16 cellular contexts compared by ENCODE assay signal in the genomic region with DNA sequence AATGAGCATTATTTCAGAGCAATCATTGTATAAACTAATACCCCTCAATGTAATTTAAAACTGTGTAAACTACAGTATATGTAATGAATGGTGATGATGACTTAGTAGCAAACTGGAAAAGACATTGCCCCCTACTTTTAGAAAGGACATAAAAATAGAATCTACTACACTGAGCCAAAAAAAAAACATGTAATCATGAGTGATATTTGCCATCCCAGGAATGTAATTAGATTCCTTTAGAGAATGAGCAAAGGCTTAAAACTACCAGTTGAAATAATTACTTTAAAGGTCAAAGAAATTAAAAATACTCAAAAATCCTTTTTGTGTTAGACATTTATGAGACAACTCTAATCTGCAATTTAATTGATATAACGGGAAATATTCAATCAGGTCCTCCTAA.
DNase-seq lines count a peak whose midpoint lies in the region; ATAC-seq and TF ChIP-seq lines count a peak whose summit lies in the region.
"Had no signal": no experiment of that assay in that cellular context is flagged by ENCODE, and none has a peak within 500 bp of the region (broad histone marks: within the 10 kb centered on the region; RNA-seq: fewer than 3 reads in every experiment).

No MANE protein-coding gene starts in this region.

- no peak for TF ChIP-seq RAD21 in SK-N-SH (IDR thresholded peaks at IDR 0.05; ENCODE audit: low read length)

- DNase-seq in GM23248 = peak; percentile 21
- no peak for DNase-seq in SK-N-SH
- DNase-seq in fibroblast of lung (ENCODE audit: low read depth in 2 of 2) = peak in 1 of 2 donors; percentile 2
- no peak for DNase-seq in neuronal stem cell (ENCODE audit: low spot score)
- DNase-seq in SHP77 treated with DMSO at 0.1 percent for 48 hours (lab: John Stamatoyannopoulos, UW) = no peak
- DNase-seq in NCI-H526 (lab: John Stamatoyannopoulos, UW) = no peak
- DNase-seq: AML-193, Caco-2, DMS79, GDM1, Kasumi-1, NCI-H1105 treated with DMSO at 0.1 percent for 48 hours, NCI-H187, NCI-H446, SJCRH30 had no signal

- H3K27ac ChIP-seq in GM23248 (peak overlapping the region; percentile 40), SK-N-SH (ENCODE audit: low read depth in 2 of 2, low read length in 1 of 2) (peak overlapping the region in 1 of 2 experiments; percentile 39; a peak in 1 of 4 replicates), fibroblast of lung (ENCODE audit: insufficient read depth, low read length) (no peak overlapping the region), neuronal stem cell (replicated peaks; ENCODE audit: low read length) (no peak overlapping the region)
- H3K27ac ChIP-seq: SJCRH30 had no signal

- no peak overlapping the region for H3K18ac ChIP-seq in neuronal stem cell (ENCODE audit: low read length)

- H3K36me3 ChIP-seq in GM23248 (ENCODE audit: low read depth) (no peaks in the 10 kb centered on the region), SK-N-SH (replicated peaks in 1 of 2; ENCODE audit: control insufficient read depth in 1 of 2, insufficient read depth in 2 of 2, low read length in 1 of 2) (no peaks in the 10 kb centered on the region), fibroblast of lung (ENCODE audit: control insufficient read depth, insufficient read depth, low read length) (no peaks in the 10 kb centered on the region), neuronal stem cell (replicated peaks in 1 of 2; ENCODE audit: control insufficient read depth in 2 of 2, insufficient read depth in 2 of 2, low read length in 2 of 2) (no peaks in the 10 kb centered on the region)
- H3K36me3 ChIP-seq: SJCRH30 had no signal

- no peak overlapping the region for H2BK15ac ChIP-seq in neuronal stem cell (ENCODE audit: low read length)

- no peak overlapping the region for H3K4me3 ChIP-seq in GM23248
- no peak overlapping the region for H3K4me3 ChIP-seq in SK-N-SH (ENCODE audit: low read depth in 2 of 2, low read length in 1 of 2)
- no peak overlapping the region for H3K4me3 ChIP-seq in fibroblast of lung (replicated peaks in 1 of 4; ENCODE audit: control extremely low read depth in 1 of 4, insufficient read depth in 1 of 4, low read depth in 3 of 4, low read length in 4 of 4)
- no peak overlapping the region for H3K4me3 ChIP-seq in neuronal stem cell (ENCODE audit: low read length in 2 of 2)
- H3K4me3 ChIP-seq: SJCRH30 had no signal

- H2BK120ac ChIP-seq in neuronal stem cell (ENCODE audit: low read depth, low read length) = no peak overlapping the region

- no peak for TF ChIP-seq EP300 in SK-N-SH (IDR thresholded peaks at IDR 0.05; ENCODE audit: borderline replicate concordance in 1 of 2, low read depth in 1 of 2, low read length in 1 of 2)

- no peaks in the 10 kb centered on the region for H3K9me2 ChIP-seq in GM23248 (ENCODE audit: insufficient read depth)
- no peaks in the 10 kb centered on the region for H3K9me2 ChIP-seq in SK-N-SH

- WGBS in GM23248 (ENCODE audit: low coverage in 1 of 2, low lambda C conversion rate in 2 of 2, missing lambda C conversion rate in 2 of 2), 2 experiments = 20 to 32% methylated on average over 1 of the region's 1 CpG
- 38% methylated on average over 1 of the region's 1 CpG for WGBS in SK-N-SH (ENCODE audit: low lambda C conversion rate)
- WGBS in neuronal stem cell (ENCODE audit: extremely low coverage in 2 of 2, insufficient read length in 2 of 2, insufficient replicate concordance in 1 of 2), 2 donors = no CpG with 5 or more reads among the region's 1 CpG

- POLR2A ChIA-PET in SK-N-SH (lab: Yijun Ruan, JAX) = no interaction called here

- in situ Hi-C loops in GM23248 (cut with MboI) = no loop called here

- peaks cover 18% of the 10 kb centered on the region for H3K4me1 ChIP-seq in GM23248 (ENCODE audit: insufficient read depth)
- no peaks in the 10 kb centered on the region; a peak in 1 of 4 replicates for H3K4me1 ChIP-seq in SK-N-SH (ENCODE audit: control insufficient read depth in 1 of 2, insufficient read depth in 2 of 2, low read depth in 1 of 2, low read length in 1 of 2)
- H3K4me1 ChIP-seq in fibroblast of lung (ENCODE audit: control insufficient read depth, extremely low read depth, insufficient read depth, low read length) = no peaks in the 10 kb centered on the region
- peaks cover 0 to 4% of the 10 kb centered on the region in 2 donors for H3K4me1 ChIP-seq in neuronal stem cell (ENCODE audit: control insufficient read depth in 2 of 2, insufficient read depth in 1 of 2, low read depth in 1 of 2, low read length in 2 of 2)
- H3K4me1 ChIP-seq: Caco-2, SJCRH30 had no signal

- no peak overlapping the region for H3K14ac ChIP-seq in neuronal stem cell (ENCODE audit: low read length)

- no peak overlapping the region for H2BK5ac ChIP-seq in neuronal stem cell (ENCODE audit: low read length)

- H3K79me1 ChIP-seq in neuronal stem cell (ENCODE audit: low read depth, low read length) = no peaks in the 10 kb centered on the region

- H3K9me3 ChIP-seq in GM23248 (ENCODE audit: low read depth) (no peaks in the 10 kb centered on the region), SK-N-SH (no peaks in the 10 kb centered on the region), fibroblast of lung (ENCODE audit: control insufficient read depth, insufficient read depth, low read depth, low read length) (no peaks in the 10 kb centered on the region), neuronal stem cell (replicated peaks in 1 of 2; ENCODE audit: control insufficient read depth in 2 of 2, insufficient read depth in 1 of 2, low read depth in 1 of 2, low read length in 2 of 2) (no peaks in the 10 kb centered on the region)
- H3K9me3 ChIP-seq: Caco-2, SJCRH30 had no signal

- H3K9ac ChIP-seq in GM23248 (peak overlapping the region; percentile 36; the same call in 1 of the 2 replicates), SK-N-SH (no peak overlapping the region), fibroblast of lung (ENCODE audit: insufficient read depth, low read length) (no peak overlapping the region), neuronal stem cell (ENCODE audit: low read depth, low read length, poor library complexity) (no peak overlapping the region)

- H2AK5ac ChIP-seq in neuronal stem cell (ENCODE audit: low read depth, low read length) = no peak overlapping the region

- no peak overlapping the region for H3K23ac ChIP-seq in neuronal stem cell (ENCODE audit: low read depth, low read length, poor library complexity)

- H3K79me2 ChIP-seq in GM23248 (ENCODE audit: insufficient read depth) (no peaks in the 10 kb centered on the region), SK-N-SH (ENCODE audit: insufficient read depth) (no peaks in the 10 kb centered on the region), fibroblast of lung (ENCODE audit: control insufficient read depth, insufficient read depth, low read length) (no peaks in the 10 kb centered on the region)

- H3F3A ChIP-seq in GM23248 (ENCODE audit: insufficient read depth) (peaks cover 11% of the 10 kb centered on the region; the same call in 1 of the 2 replicates), SK-N-SH (replicated peaks; ENCODE audit: insufficient read depth) (no peaks in the 10 kb centered on the region)

- H3K4me2 ChIP-seq in GM23248 (ENCODE audit: unreplicated experiment) (peak overlapping the region; percentile 64), SK-N-SH (0 out of 2 replicates have a peak overlapping the region, but pooled peaks have one; percentile 5), fibroblast of lung (ENCODE audit: extremely low read depth, insufficient read depth, low read length) (peak overlapping the region; percentile 56), neuronal stem cell (ENCODE audit: insufficient read depth, low read length, poor library complexity, severe bottlenecking) (no peak overlapping the region)

- H4K8ac ChIP-seq in neuronal stem cell (ENCODE audit: low read depth, low read length) = no peak overlapping the region

- no peak overlapping the region for H4K91ac ChIP-seq in neuronal stem cell (ENCODE audit: low read depth, low read length, poor library complexity)

- TF ChIP-seq CTCF in SK-N-SH (IDR thresholded peaks at IDR 0.05) = no peak
- no peak for TF ChIP-seq CTCF in fibroblast of lung (conservative IDR thresholded peaks at IDR 0.05 in 1 of 2, IDR thresholded peaks at IDR 0.05 in 1 of 2; ENCODE audit: low read depth in 1 of 2, low read length in 2 of 2)

- no peak for ATAC-seq in HG02759 (IDR thresholded peaks at IDR 0.05; ENCODE audit: unreplicated experiment)

- peak overlapping the region; percentile 91 for H2AFZ ChIP-seq in GM23248
- peak overlapping the region; percentile 58; the same call in 1 of the 2 replicates for H2AFZ ChIP-seq in SK-N-SH (ENCODE audit: low read depth)
- peak overlapping the region; percentile 31 for H2AFZ ChIP-seq in fibroblast of lung (ENCODE audit: low read length)
- peak overlapping the region; percentile 61 for H2AFZ ChIP-seq in neuronal stem cell (ENCODE audit: low read length)

- H2BK12ac ChIP-seq in neuronal stem cell (ENCODE audit: low read length) = no peak overlapping the region

- CTCF ChIA-PET in SK-N-SH (lab: Yijun Ruan, JAX) = no interaction called here

- H4K20me1 ChIP-seq in GM23248 (ENCODE audit: insufficient read depth) (no peaks in the 10 kb centered on the region), SK-N-SH (ENCODE audit: insufficient read depth) (no peaks in the 10 kb centered on the region), fibroblast of lung (ENCODE audit: control insufficient read depth, extremely low read depth, insufficient read depth, low read length) (no peaks in the 10 kb centered on the region)

- H3K4ac ChIP-seq in neuronal stem cell (ENCODE audit: low read length) = no peak overlapping the region

- H3K27me3 ChIP-seq in GM23248 (replicated peaks; ENCODE audit: insufficient read depth) = no peaks in the 10 kb centered on the region
- no peaks in the 10 kb centered on the region for H3K27me3 ChIP-seq in SK-N-SH (ENCODE audit: insufficient read depth)
- no peaks in the 10 kb centered on the region for H3K27me3 ChIP-seq in fibroblast of lung (ENCODE audit: control insufficient read depth, insufficient read depth, low read length)
- H3K27me3 ChIP-seq in neuronal stem cell (ENCODE audit: control insufficient read depth in 3 of 3, insufficient read depth in 3 of 3, low read depth in 1 of 3, low read length in 3 of 3) = no peaks in the 10 kb centered on the region
- H3K27me3 ChIP-seq: SJCRH30 had no signal

TF ChIP-seq in SK-N-SH, 30 proteins besides CTCF, POLR2A, EP300 and RAD21:
- TF ChIP-seq RFX5 (IDR thresholded peaks at IDR 0.05; ENCODE audit: low read length) = no peak
- TF ChIP-seq TCF12 (IDR thresholded peaks at IDR 0.05) = no peak
- TF ChIP-seq JUND (IDR thresholded peaks at IDR 0.05) = no peak
- no peak for TF ChIP-seq TAF1 (IDR thresholded peaks at IDR 0.05; ENCODE audit: borderline replicate concordance, low read depth, low read length)
- TF ChIP-seq NFIC (IDR thresholded peaks at IDR 0.05; ENCODE audit: borderline replicate concordance) = no peak; the same call in 1 of the 2 replicates

Comparison
In these comparisons a context has a peak if more than half of its experiments do, and no peak if none do; other contexts are left out.
1. H2AFZ ChIP-seq: peak in every context shown above with its lines; median percentile 91 in GM23248; 61 in neuronal stem cell; 58 in SK-N-SH; 31 in fibroblast of lung.